ENCODE assay signal across 9 cellular contexts in the genomic region with DNA sequence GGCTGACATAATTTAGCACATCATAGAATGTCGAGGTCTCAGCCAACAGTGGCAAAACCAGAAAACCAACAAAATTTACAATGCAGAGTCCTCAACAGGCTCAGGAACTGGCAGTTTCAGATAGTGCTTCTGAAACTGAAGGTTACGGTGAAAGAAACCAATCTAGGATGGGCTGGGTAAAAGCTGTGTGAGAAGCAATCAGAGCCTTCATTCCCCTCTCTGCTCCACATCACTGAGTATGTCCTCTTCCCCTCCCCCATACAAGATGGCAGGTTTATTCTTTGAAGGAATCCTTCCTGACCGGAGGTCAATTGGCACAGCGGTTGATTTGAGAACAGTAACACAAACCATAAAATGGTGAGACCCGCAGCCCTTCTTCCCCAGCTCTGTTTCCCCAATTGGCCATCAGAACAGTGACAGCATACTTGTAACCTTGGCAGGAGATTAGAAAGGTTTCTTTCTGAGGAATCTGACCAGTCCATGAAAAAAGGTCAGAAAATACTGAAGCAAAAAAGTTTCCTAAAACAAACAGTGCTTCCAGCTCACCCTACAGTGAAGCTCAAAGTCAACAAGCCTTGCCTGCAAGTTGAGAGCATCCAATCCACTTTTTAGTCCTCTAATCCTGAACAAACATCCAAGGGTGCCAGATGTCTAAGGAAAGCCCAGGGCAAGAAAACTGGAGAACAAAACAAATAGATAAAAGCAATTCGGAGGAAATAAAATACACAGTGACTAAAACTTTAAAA. TPM values are rescaled to one million over a fixed set of nuclear protein-coding genes. Genes with fewer than 3 reads are reported as not detected.
A peak's percentile ranks its signal among the peaks of the same experiment; 100 is the strongest.
DNase-seq lines count a peak whose midpoint lies in the region; ATAC-seq and FAIRE-seq lines count a peak whose summit lies in the region.
"Had no signal": no experiment of that assay in that cellular context is flagged by ENCODE, and none has a peak within 500 bp of the region (broad histone marks: within the 10 kb centered on the region; RNA-seq: fewer than 3 reads in every experiment).

No MANE protein-coding gene starts in this region.

- intact Hi-C loops in dendritic cell treated with granulocyte-macrophage colony-stimulating factor and Interleukin-4, amounts not matched to agents 40 ng/mL and 50 ng/mL, for 4 days (cut with micrococcal nuclease) = no loop called here

- H3K9me3 Mint-ChIP-seq in dendritic cell treated with granulocyte-macrophage colony-stimulating factor and Interleukin-4, amounts not matched to agents 40 ng/mL and 50 ng/mL, for 4 days = no peaks in the 10 kb centered on the region

- peak; percentile 78 for FAIRE-seq in GM18507 (lab: Jason Lieb, UNC)
- FAIRE-seq: astrocyte had no signal

- DNase-seq in GM18507 (ENCODE audit: extremely low spot score, insufficient read length, low read depth) (no peak), iPS-NIHi11 (ENCODE audit: low spot score) (no peak), amygdala (lab: John Stamatoyannopoulos, UW) (no peak), H4 (ENCODE audit: low spot score) (no peak)
- DNase-seq in stimulated activated CD4-positive, alpha-beta T cell treated with anti-CD3 and anti-CD28 coated beads, Interleukin-4, amount 100 ng/mL, for 24 hours = no peak

- H3K27me3 Mint-ChIP-seq in dendritic cell treated with granulocyte-macrophage colony-stimulating factor and Interleukin-4, amounts not matched to agents 40 ng/mL and 50 ng/mL, for 4 days = peaks cover 5% of the 10 kb centered on the region

- peak overlapping the region; percentile 11 for H3K27ac Mint-ChIP-seq in dendritic cell treated with granulocyte-macrophage colony-stimulating factor and Interleukin-4, amounts not matched to agents 40 ng/mL and 50 ng/mL, for 4 days

- peaks cover 52% of the 10 kb centered on the region for H3K4me1 Mint-ChIP-seq in dendritic cell treated with granulocyte-macrophage colony-stimulating factor and Interleukin-4, amounts not matched to agents 40 ng/mL and 50 ng/mL, for 4 days (ENCODE audit: low read depth)

- no peaks in the 10 kb centered on the region for H3K36me3 Mint-ChIP-seq in dendritic cell treated with granulocyte-macrophage colony-stimulating factor and Interleukin-4, amounts not matched to agents 40 ng/mL and 50 ng/mL, for 4 days (ENCODE audit: low read depth)

- no peak overlapping the region for H3K4me3 Mint-ChIP-seq in dendritic cell treated with granulocyte-macrophage colony-stimulating factor and Interleukin-4, amounts not matched to agents 40 ng/mL and 50 ng/mL, for 4 days

- peak; percentile 79 for ATAC-seq in GM21526 (IDR thresholded peaks at IDR 0.05; ENCODE audit: low FRiP score, unreplicated experiment)
- ATAC-seq in HG03520 (IDR thresholded peaks at IDR 0.05; ENCODE audit: unreplicated experiment) = peak; percentile 80

RNA-seq across cellular contexts. Expression of a gene that starts 53.9 kb away (rescaled TPM):
- 5.1 and 6.7 TPM in 2 replicates for total RNA-seq in H4 (2014; rRNA removed; shearing (Covaris generic))
